In genomic region chr12:191541-191940, GRCh38 we compare ENCODE assay signal across 19 cellular contexts. TPM values are rescaled to one million over a fixed set of nuclear protein-coding genes. Genes with fewer than 3 reads are reported as not detected.
DNase-seq lines count a peak whose midpoint lies in the region; ATAC-seq, FAIRE-seq and TF ChIP-seq lines count a peak whose summit lies in the region.
"Had no signal": no experiment of that assay in that cellular context is flagged by ENCODE, and none has a peak within 500 bp of the region (broad histone marks: within the 10 kb centered on the region; RNA-seq: fewer than 3 reads in every experiment).

No MANE protein-coding gene starts in this region.

- no peak for TF ChIP-seq CTCF in glutamatergic neuron (IDR thresholded peaks at IDR 0.05; ENCODE audit: partially characterized antibody, unreplicated experiment)

- peaks cover 40% of the 10 kb centered on the region for H3K27me3 Mint-ChIP-seq in activated naive CD4-positive, alpha-beta T cell treated with anti-CD3 and anti-CD28 coated beads, Interleukin-2, amount 10 ng/mL, durations not matched to agents 7 days and 5 days
- peaks cover 22% of the 10 kb centered on the region for H3K27me3 Mint-ChIP-seq in activated naive CD4-positive, alpha-beta T cell treated with anti-CD3 and anti-CD28 coated beads for 36 hours (ENCODE audit: low read depth)
- H3K27me3 Mint-ChIP-seq in glutamatergic neuron (ENCODE audit: unreplicated experiment), result peaks cover 18% of the 10 kb centered on the region

- no peaks in the 10 kb centered on the region for H3K36me3 Mint-ChIP-seq in activated naive CD4-positive, alpha-beta T cell treated with anti-CD3 and anti-CD28 coated beads, Interleukin-2, amount 10 ng/mL, durations not matched to agents 7 days and 5 days
- H3K36me3 Mint-ChIP-seq in activated naive CD4-positive, alpha-beta T cell treated with anti-CD3 and anti-CD28 coated beads for 36 hours (ENCODE audit: low read depth), result no peaks in the 10 kb centered on the region
- peaks cover 6% of the 10 kb centered on the region for H3K36me3 Mint-ChIP-seq in glutamatergic neuron (ENCODE audit: unreplicated experiment)
- H3K36me3 Mint-ChIP-seq: CD4-positive, CD25-positive, alpha-beta regulatory T cell; CD8-positive, alpha-beta T cell had no signal

- peaks cover 3% of the 10 kb centered on the region for H3K4me1 Mint-ChIP-seq in activated naive CD4-positive, alpha-beta T cell treated with anti-CD3 and anti-CD28 coated beads, Interleukin-2, amount 10 ng/mL, durations not matched to agents 7 days and 5 days
- peaks cover 3% of the 10 kb centered on the region for H3K4me1 Mint-ChIP-seq in activated naive CD4-positive, alpha-beta T cell treated with anti-CD3 and anti-CD28 coated beads for 36 hours (ENCODE audit: low read depth)
- peaks cover 15% of the 10 kb centered on the region for H3K4me1 Mint-ChIP-seq in glutamatergic neuron (ENCODE audit: low read depth, unreplicated experiment)

- intact Hi-C loops in activated naive CD4-positive, alpha-beta T cell treated with anti-CD3 and anti-CD28 coated beads for 36 hours (cut with micrococcal nuclease), result no loop called here

- no peak for DNase-seq in activated naive CD4-positive, alpha-beta T cell treated with anti-CD3 and anti-CD28 coated beads, Interleukin-2, amount 10 ng/mL, durations not matched to agents 7 days and 5 days
- no peak for DNase-seq in activated naive CD4-positive, alpha-beta T cell treated with anti-CD3 and anti-CD28 coated beads for 36 hours
- DNase-seq in glutamatergic neuron, result no peak
- DNase-seq in urothelium cell line (ENCODE audit: low spot score), result no peak
- no peak for DNase-seq in MV-4-11 (lab: John Stamatoyannopoulos, UW)
- DNase-seq: Caco-2; CD4-positive, CD25-positive, alpha-beta regulatory T cell; CD8-positive, alpha-beta T cell; DMS153; DND-41; GM23248; H7; HCEC 1CT had no signal

- CTCF ChIA-PET in activated naive CD4-positive, alpha-beta T cell treated with anti-CD3 and anti-CD28 coated beads, Interleukin-2, amount 10 ng/mL, durations not matched to agents 7 days and 5 days (lab: Charles Lee), result no interaction called here
- CTCF ChIA-PET in activated naive CD4-positive, alpha-beta T cell treated with anti-CD3 and anti-CD28 coated beads for 36 hours (lab: Charles Lee), result no interaction called here

- no peak overlapping the region for H3K4me3 Mint-ChIP-seq in activated naive CD4-positive, alpha-beta T cell treated with anti-CD3 and anti-CD28 coated beads, Interleukin-2, amount 10 ng/mL, durations not matched to agents 7 days and 5 days
- H3K4me3 Mint-ChIP-seq in activated naive CD4-positive, alpha-beta T cell treated with anti-CD3 and anti-CD28 coated beads for 36 hours, result no peak overlapping the region
- no peak overlapping the region for H3K4me3 Mint-ChIP-seq in glutamatergic neuron (ENCODE audit: unreplicated experiment)
- H3K4me3 Mint-ChIP-seq: B cell; CD4-positive, CD25-positive, alpha-beta regulatory T cell; CD8-positive, alpha-beta T cell had no signal

- no peaks in the 10 kb centered on the region for H3K9me3 Mint-ChIP-seq in activated naive CD4-positive, alpha-beta T cell treated with anti-CD3 and anti-CD28 coated beads, Interleukin-2, amount 10 ng/mL, durations not matched to agents 7 days and 5 days
- H3K9me3 Mint-ChIP-seq in activated naive CD4-positive, alpha-beta T cell treated with anti-CD3 and anti-CD28 coated beads for 36 hours, result no peaks in the 10 kb centered on the region
- peaks cover 6% of the 10 kb centered on the region for H3K9me3 Mint-ChIP-seq in glutamatergic neuron (ENCODE audit: unreplicated experiment)
- H3K9me3 Mint-ChIP-seq: CD8-positive, alpha-beta T cell had no signal

- ATAC-seq in GM21576 (IDR thresholded peaks at IDR 0.05; ENCODE audit: unreplicated experiment), result no peak
- ATAC-seq: CD8-positive, alpha-beta T cell had no signal

- peak; percentile 27 for FAIRE-seq in urothelium cell line (lab: Jason Lieb, UNC)
- FAIRE-seq: A204.1, G401.6, GM12892, H1 had no signal

- H3K27ac Mint-ChIP-seq in activated naive CD4-positive, alpha-beta T cell treated with anti-CD3 and anti-CD28 coated beads, Interleukin-2, amount 10 ng/mL, durations not matched to agents 7 days and 5 days, result peak overlapping the region; percentile 11
- no peak overlapping the region for H3K27ac Mint-ChIP-seq in activated naive CD4-positive, alpha-beta T cell treated with anti-CD3 and anti-CD28 coated beads for 36 hours
- peak overlapping the region; percentile 55 for H3K27ac Mint-ChIP-seq in glutamatergic neuron (ENCODE audit: unreplicated experiment)
- H3K27ac Mint-ChIP-seq: B cell; CD4-positive, CD25-positive, alpha-beta regulatory T cell had no signal

RNA-seq across cellular contexts. Expression of gene SLC6A12, which starts 22.4 kb away (rescaled TPM):
- under 1 TPM in 1 of 2 experiments, not detected in 1; 0.21 TPM for total RNA-seq in activated naive CD4-positive, alpha-beta T cell treated with anti-CD3 and anti-CD28 coated beads for 36 hours
- 0.64 TPM for total RNA-seq in glutamatergic neuron (ENCODE audit: unreplicated experiment)
- total RNA-seq: B cell; CD4-positive, CD25-positive, alpha-beta regulatory T cell; CD8-positive, alpha-beta T cell; GM23248 had no signal
